21 cellular contexts compared by ENCODE assay signal in the genomic region with DNA sequence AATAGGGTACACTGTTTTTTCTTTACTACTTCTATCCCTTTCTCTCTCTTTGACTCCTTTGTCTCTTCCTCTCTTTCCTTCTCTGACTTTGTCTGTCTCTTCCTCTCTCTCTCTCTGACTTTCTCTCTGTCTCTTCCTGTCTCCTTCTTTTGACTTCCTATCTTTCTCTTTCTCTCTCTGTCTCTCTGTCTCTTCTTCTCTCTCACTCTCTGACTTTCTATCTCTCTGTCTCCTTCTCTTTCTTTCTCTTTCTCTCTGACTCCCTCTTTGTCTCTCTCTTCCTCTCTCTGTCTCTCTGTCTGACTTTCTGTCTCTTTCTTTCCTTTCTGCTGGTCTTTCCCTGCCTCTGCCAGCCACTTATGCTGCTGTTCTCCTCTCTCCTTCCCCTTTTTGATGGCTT.
A peak's percentile ranks its signal among the peaks of the same experiment; 100 is the strongest.
DNase-seq lines count a peak whose midpoint lies in the region; ATAC-seq and TF ChIP-seq lines count a peak whose summit lies in the region.
"Had no signal": no experiment of that assay in that cellular context is flagged by ENCODE, and none has a peak within 500 bp of the region (broad histone marks: within the 10 kb centered on the region; RNA-seq: fewer than 3 reads in every experiment).

No MANE protein-coding gene starts in this region.

- H3K9ac ChIP-seq in smooth muscle cell (ENCODE audit: low read depth), result no peak overlapping the region

- intact Hi-C loops in activated CD8-positive, alpha-beta T cell treated with anti-CD3 and anti-CD28 coated beads for 36 hours (cut with micrococcal nuclease), result no loop called here
- intact Hi-C loops in dendritic cell treated with granulocyte-macrophage colony-stimulating factor and Interleukin-4, amounts not matched to agents 40 ng/mL and 50 ng/mL, for 4 days (cut with micrococcal nuclease), result no loop called here

- no peak for DNase-seq in activated CD8-positive, alpha-beta T cell treated with anti-CD3 and anti-CD28 coated beads, Interleukin-2, amount 10 ng/mL, durations not matched to agents 7 days and 5 days
- no peak for DNase-seq in activated CD8-positive, alpha-beta T cell treated with anti-CD3 and anti-CD28 coated beads for 36 hours
- DNase-seq in HFFc6, result no peak
- no peak for DNase-seq in smooth muscle cell (lab: John Stamatoyannopoulos, UW; ENCODE audit: unreplicated experiment)
- DNase-seq in SW 1271 (lab: John Stamatoyannopoulos, UW), result no peak
- no peak for DNase-seq in COLO668 (lab: John Stamatoyannopoulos, UW; ENCODE audit: unreplicated experiment)
- DNase-seq in HT-29 (ENCODE audit: low spot score), result no peak
- DNase-seq: activated CD4-positive, alpha-beta memory T cell treated with anti-CD3 and anti-CD28 coated beads for 36 hours; activated CD4-positive, CD25-positive, alpha-beta regulatory T cell; activated naive CD4-positive, alpha-beta T cell treated with Interleukin-2 at 50 U/mL for 16 hours; H7; kidney glomerular epithelial cell; NCI-H1436; NCI-H446 treated with DMSO at 0.1 percent for 48 hours; pancreas; stimulated activated CD4-positive, alpha-beta T cell treated with anti-CD3 and anti-CD28 coated beads, Interleukin-12 subunit alpha, Interleukin-12 subunit beta, amount 100 ng/mL, for 4 hours; stimulated activated CD4-positive, alpha-beta T cell treated with anti-CD3 and anti-CD28 coated beads, Interleukin-4, amount 100 ng/mL, for 24 hours; stimulated activated naive CD4-positive, alpha-beta T cell; tibial artery had no signal

- no peak for ATAC-seq in activated CD8-positive, alpha-beta T cell treated with anti-CD3 and anti-CD28 coated beads, Interleukin-2, amount 10 ng/mL, durations not matched to agents 7 days and 5 days
- no peak for ATAC-seq in activated CD8-positive, alpha-beta T cell treated with anti-CD3 and anti-CD28 coated beads for 36 hours
- ATAC-seq: pancreas, Right ventricle myocardium inferior had no signal

- no peak for TF ChIP-seq CTCF in activated CD8-positive, alpha-beta T cell treated with anti-CD3 and anti-CD28 coated beads for 36 hours (IDR thresholded peaks at IDR 0.05)
- TF ChIP-seq CTCF in HFFc6 (IDR thresholded peaks at IDR 0.05) (no peak), smooth muscle cell (IDR thresholded peaks at IDR 0.05; ENCODE audit: borderline replicate concordance, insufficient read depth, poor library complexity, severe bottlenecking) (no peak)

- H3K9me3 Mint-ChIP-seq in activated CD8-positive, alpha-beta T cell treated with anti-CD3 and anti-CD28 coated beads, Interleukin-2, amount 10 ng/mL, durations not matched to agents 7 days and 5 days (ENCODE audit: insufficient read depth), result no peaks in the 10 kb centered on the region
- peaks cover 5% of the 10 kb centered on the region for H3K9me3 Mint-ChIP-seq in activated CD8-positive, alpha-beta T cell treated with anti-CD3 and anti-CD28 coated beads for 36 hours
- H3K9me3 Mint-ChIP-seq in HFFc6, result peaks cover 12% of the 10 kb centered on the region
- no peaks in the 10 kb centered on the region for H3K9me3 Mint-ChIP-seq in dendritic cell treated with granulocyte-macrophage colony-stimulating factor and Interleukin-4, amounts not matched to agents 40 ng/mL and 50 ng/mL, for 4 days

- no peak overlapping the region for H3K27ac ChIP-seq in smooth muscle cell (ENCODE audit: low read depth)
- H3K27ac ChIP-seq: pancreas, tibial artery had no signal

- peaks cover 9% of the 10 kb centered on the region for H3K36me3 Mint-ChIP-seq in activated CD8-positive, alpha-beta T cell treated with anti-CD3 and anti-CD28 coated beads, Interleukin-2, amount 10 ng/mL, durations not matched to agents 7 days and 5 days (ENCODE audit: low read depth)
- H3K36me3 Mint-ChIP-seq in activated CD8-positive, alpha-beta T cell treated with anti-CD3 and anti-CD28 coated beads for 36 hours (ENCODE audit: low read depth), result peaks cover 7% of the 10 kb centered on the region
- peaks cover 18% of the 10 kb centered on the region for H3K36me3 Mint-ChIP-seq in HFFc6 (ENCODE audit: low read depth)
- H3K36me3 Mint-ChIP-seq in dendritic cell treated with granulocyte-macrophage colony-stimulating factor and Interleukin-4, amounts not matched to agents 40 ng/mL and 50 ng/mL, for 4 days (ENCODE audit: low read depth), result no peaks in the 10 kb centered on the region

- H3K36me3 ChIP-seq in smooth muscle cell (ENCODE audit: low read depth), result no peaks in the 10 kb centered on the region
- H3K36me3 ChIP-seq: pancreas, tibial artery had no signal

- peaks cover 22% of the 10 kb centered on the region for H3F3A ChIP-seq in smooth muscle cell (ENCODE audit: low read depth)

- peak overlapping the region; percentile 54 for H2AFZ ChIP-seq in smooth muscle cell (ENCODE audit: low read depth)

- peak overlapping the region; percentile 53 for H3K27ac Mint-ChIP-seq in activated CD8-positive, alpha-beta T cell treated with anti-CD3 and anti-CD28 coated beads, Interleukin-2, amount 10 ng/mL, durations not matched to agents 7 days and 5 days
- no peak overlapping the region for H3K27ac Mint-ChIP-seq in activated CD8-positive, alpha-beta T cell treated with anti-CD3 and anti-CD28 coated beads for 36 hours
- peak overlapping the region; percentile 5; the same call in 1 of the 2 replicates for H3K27ac Mint-ChIP-seq in HFFc6
- peak overlapping the region; percentile 16 for H3K27ac Mint-ChIP-seq in dendritic cell treated with granulocyte-macrophage colony-stimulating factor and Interleukin-4, amounts not matched to agents 40 ng/mL and 50 ng/mL, for 4 days
- H3K27ac Mint-ChIP-seq: activated CD4-positive, alpha-beta memory T cell treated with anti-CD3 and anti-CD28 coated beads for 36 hours had no signal

- H4K20me1 ChIP-seq in smooth muscle cell (ENCODE audit: low read depth), result no peaks in the 10 kb centered on the region

- peaks cover 17% of the 10 kb centered on the region for H3K4me1 Mint-ChIP-seq in activated CD8-positive, alpha-beta T cell treated with anti-CD3 and anti-CD28 coated beads, Interleukin-2, amount 10 ng/mL, durations not matched to agents 7 days and 5 days (ENCODE audit: low read depth)
- peaks cover 17% of the 10 kb centered on the region for H3K4me1 Mint-ChIP-seq in activated CD8-positive, alpha-beta T cell treated with anti-CD3 and anti-CD28 coated beads for 36 hours (ENCODE audit: low read depth)
- peaks cover 44% of the 10 kb centered on the region for H3K4me1 Mint-ChIP-seq in HFFc6 (ENCODE audit: low read depth)
- H3K4me1 Mint-ChIP-seq in dendritic cell treated with granulocyte-macrophage colony-stimulating factor and Interleukin-4, amounts not matched to agents 40 ng/mL and 50 ng/mL, for 4 days (ENCODE audit: low read depth), result peaks cover 11% of the 10 kb centered on the region

- POLR2A ChIA-PET in activated CD8-positive, alpha-beta T cell treated with anti-CD3 and anti-CD28 coated beads, Interleukin-2, amount 10 ng/mL, durations not matched to agents 7 days and 5 days (lab: Charles Lee), result no interaction called here
- POLR2A ChIA-PET in activated CD8-positive, alpha-beta T cell treated with anti-CD3 and anti-CD28 coated beads for 36 hours (lab: Charles Lee), result interaction anchor here (1.7 kb wide), 1 partner anchor 8 kb away, joined by 4 read pairs; no protein-coding TSS in a partner anchor

- H3K4me3 ChIP-seq in smooth muscle cell, result no peak overlapping the region
- H3K4me3 ChIP-seq: pancreas, tibial artery had no signal

- H3K79me2 ChIP-seq in smooth muscle cell (ENCODE audit: low read depth), result no peaks in the 10 kb centered on the region

- H3K27me3 Mint-ChIP-seq in activated CD8-positive, alpha-beta T cell treated with anti-CD3 and anti-CD28 coated beads, Interleukin-2, amount 10 ng/mL, durations not matched to agents 7 days and 5 days (ENCODE audit: low read depth), result no peaks in the 10 kb centered on the region
- no peaks in the 10 kb centered on the region for H3K27me3 Mint-ChIP-seq in activated CD8-positive, alpha-beta T cell treated with anti-CD3 and anti-CD28 coated beads for 36 hours
- H3K27me3 Mint-ChIP-seq in HFFc6 (ENCODE audit: insufficient read depth), result no peaks in the 10 kb centered on the region; the same call in 1 of the 2 replicates
- H3K27me3 Mint-ChIP-seq in dendritic cell treated with granulocyte-macrophage colony-stimulating factor and Interleukin-4, amounts not matched to agents 40 ng/mL and 50 ng/mL, for 4 days, result no peaks in the 10 kb centered on the region

- CTCF ChIA-PET in activated CD8-positive, alpha-beta T cell treated with anti-CD3 and anti-CD28 coated beads, Interleukin-2, amount 10 ng/mL, durations not matched to agents 7 days and 5 days (lab: Charles Lee), result no interaction called here
- CTCF ChIA-PET in activated CD8-positive, alpha-beta T cell treated with anti-CD3 and anti-CD28 coated beads for 36 hours (lab: Charles Lee), result no interaction called here

- peaks cover 4% of the 10 kb centered on the region for H3K4me1 ChIP-seq in smooth muscle cell (ENCODE audit: low read depth)
- H3K4me1 ChIP-seq: pancreas had no signal

- H3K9me3 ChIP-seq in smooth muscle cell (replicated peaks; ENCODE audit: low read depth), result no peaks in the 10 kb centered on the region
- H3K9me3 ChIP-seq: pancreas, tibial artery had no signal

- no peaks in the 10 kb centered on the region for H3K27me3 ChIP-seq in smooth muscle cell (ENCODE audit: low read depth)
- H3K27me3 ChIP-seq: pancreas, tibial artery had no signal

- no peak overlapping the region for H3K4me2 ChIP-seq in smooth muscle cell

- no peak overlapping the region for H3K4me3 Mint-ChIP-seq in activated CD8-positive, alpha-beta T cell treated with anti-CD3 and anti-CD28 coated beads, Interleukin-2, amount 10 ng/mL, durations not matched to agents 7 days and 5 days
- no peak overlapping the region for H3K4me3 Mint-ChIP-seq in activated CD8-positive, alpha-beta T cell treated with anti-CD3 and anti-CD28 coated beads for 36 hours
- H3K4me3 Mint-ChIP-seq in HFFc6, result no peak overlapping the region
- no peak overlapping the region for H3K4me3 Mint-ChIP-seq in dendritic cell treated with granulocyte-macrophage colony-stimulating factor and Interleukin-4, amounts not matched to agents 40 ng/mL and 50 ng/mL, for 4 days
- H3K4me3 Mint-ChIP-seq: activated CD4-positive, alpha-beta memory T cell treated with anti-CD3 and anti-CD28 coated beads for 36 hours had no signal
